In the genomic region with DNA sequence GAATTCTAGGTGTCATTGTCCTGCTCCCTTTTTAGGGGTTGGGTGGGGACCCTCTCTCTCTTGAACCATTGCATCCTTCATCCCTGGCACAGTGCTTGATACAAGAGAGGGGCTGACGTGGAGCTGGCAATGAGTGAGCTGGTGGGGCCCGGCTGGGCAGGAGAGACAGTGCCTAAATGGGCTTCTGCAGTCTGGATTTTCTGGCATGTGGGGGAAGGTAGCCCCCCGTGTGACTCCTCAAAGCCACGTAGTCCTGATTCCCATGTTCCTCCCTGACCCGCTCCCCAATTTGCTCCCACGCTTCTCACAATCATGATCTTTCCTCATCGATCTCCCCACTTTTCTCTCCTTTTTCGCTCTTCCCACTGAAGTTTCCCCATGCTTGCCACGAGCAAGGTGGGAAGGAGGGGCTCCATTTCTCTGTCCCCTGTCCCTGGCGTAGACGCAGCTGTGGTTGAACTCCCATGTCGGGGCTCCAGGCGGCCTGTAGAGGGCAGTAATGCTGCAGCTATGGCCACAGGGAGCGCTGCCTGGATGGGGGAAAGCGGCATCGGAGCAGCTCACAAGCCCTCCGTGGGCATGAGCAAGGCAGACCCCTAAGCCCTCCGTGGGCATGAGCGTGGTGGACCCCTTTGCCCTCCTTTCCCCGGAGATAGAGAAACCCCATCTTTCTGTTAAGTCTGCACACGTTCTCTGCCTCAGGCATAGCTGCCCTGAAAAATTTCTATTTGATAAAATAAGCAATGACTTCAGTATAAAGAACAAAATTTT, we compare ENCODE assay signal across 8 cellular contexts. TPM values are rescaled to one million over a fixed set of nuclear protein-coding genes. Genes with fewer than 3 reads are reported as not detected.
A peak's percentile ranks its signal among the peaks of the same experiment; 100 is the strongest.
DNase-seq lines count a peak whose midpoint lies in the region; ATAC-seq and TF ChIP-seq lines count a peak whose summit lies in the region.

No MANE protein-coding gene starts in this region.

- H3K36me3 Mint-ChIP-seq in central memory CD8-positive, alpha-beta T cell (ENCODE audit: insufficient read depth), result no peaks in the 10 kb centered on the region

- H3K4me3 Mint-ChIP-seq in central memory CD8-positive, alpha-beta T cell, result peak overlapping the region; percentile 36

- no peaks in the 10 kb centered on the region for H3K36me3 ChIP-seq in BLaER1 treated with 17β-estradiol and CSF1 and Interleukin-3, amounts not matched to agents 10 nM and 100 nM
- H3K36me3 ChIP-seq in H7 (replicated peaks; ENCODE audit: control insufficient read depth, insufficient read depth, low read length) (no peaks in the 10 kb centered on the region), left lung (no peaks in the 10 kb centered on the region)

- peaks cover 31% of the 10 kb centered on the region for H3K4me1 Mint-ChIP-seq in central memory CD8-positive, alpha-beta T cell

- peak; percentile 65 for ATAC-seq in central memory CD8-positive, alpha-beta T cell (replicated peaks; ENCODE audit: extremely low read depth, poor library complexity, severe bottlenecking)
- peak; percentile 95 for ATAC-seq in left lung
- ATAC-seq in GM18502 (IDR thresholded peaks at IDR 0.05; ENCODE audit: poor library complexity, unreplicated experiment), result no peak

- no peak overlapping the region; a peak in 1 of 20 replicates for H3K4me3 ChIP-seq in BLaER1 treated with 17β-estradiol and CSF1 and Interleukin-3, amounts not matched to agents 10 nM and 100 nM
- no peak overlapping the region for H3K4me3 ChIP-seq in H7 (ENCODE audit: insufficient read depth, low read depth, low read length)
- no peak overlapping the region for H3K4me3 ChIP-seq in left lung

- H3K27ac ChIP-seq in BLaER1 treated with 17β-estradiol and CSF1 and Interleukin-3, amounts not matched to agents 10 nM and 100 nM, result no peak overlapping the region
- H3K27ac ChIP-seq in left lung, result no peak overlapping the region

- peaks cover 0 to 33% (median 8%) of the 10 kb centered on the region in 11 experiments; a peak in 11 of 22 replicates for H4K20me1 ChIP-seq in BLaER1 treated with 17β-estradiol and CSF1 and Interleukin-3, amounts not matched to agents 10 nM and 100 nM

- intact Hi-C loops in left lung (cut with DNase I), result no loop called here

- peak; percentile 82 to 87 for TF ChIP-seq CTCF in left lung (IDR thresholded peaks at IDR 0.05)

- no peaks in the 10 kb centered on the region for H3K27me3 Mint-ChIP-seq in central memory CD8-positive, alpha-beta T cell

- peaks cover 9 to 63% (median 50%) of the 10 kb centered on the region in 10 experiments; a peak in 19 of 20 replicates for H3K4me1 ChIP-seq in BLaER1 treated with 17β-estradiol and CSF1 and Interleukin-3, amounts not matched to agents 10 nM and 100 nM
- peaks cover 2 to 14% of the 10 kb centered on the region in 2 donors for H3K4me1 ChIP-seq in left lung

- H3K9me3 ChIP-seq in BLaER1 treated with 17β-estradiol and CSF1 and Interleukin-3, amounts not matched to agents 10 nM and 100 nM (replicated peaks in 1 of 11), result no peaks in the 10 kb centered on the region
- no peaks in the 10 kb centered on the region for H3K9me3 ChIP-seq in left lung

- no peaks in the 10 kb centered on the region for H3K9me3 Mint-ChIP-seq in central memory CD8-positive, alpha-beta T cell

- H3K27ac Mint-ChIP-seq in central memory CD8-positive, alpha-beta T cell (ENCODE audit: low read depth), result peak overlapping the region; percentile 79

- peak; percentile 83 for DNase-seq in H7
- DNase-seq in NCI-H2196 treated with DMSO at 0.1 percent for 48 hours (lab: John Stamatoyannopoulos, UW; ENCODE audit: unreplicated experiment), result peak; percentile 14
- peak; percentile 52 to 58 for DNase-seq in activated CD4-positive, alpha-beta T cell treated with anti-CD3 and anti-CD28 coated beads for 24 hours (ENCODE audit: low read depth in 2 of 2)
- peak; percentile 36 to 46 for DNase-seq in central memory CD8-positive, alpha-beta T cell (ENCODE audit: low spot score in 2 of 2)
- peak; percentile 66 to 91 for DNase-seq in left lung
- DNase-seq in stimulated activated CD4-positive, alpha-beta T cell treated with anti-CD3 and anti-CD28 coated beads, Interleukin-4, amount 100 ng/mL, for 48 hours (ENCODE audit: low read depth in 2 of 2), result peak; percentile 59 to 66

- no peaks in the 10 kb centered on the region for H3K27me3 ChIP-seq in BLaER1 treated with 17β-estradiol and CSF1 and Interleukin-3, amounts not matched to agents 10 nM and 100 nM
- no peaks in the 10 kb centered on the region for H3K27me3 ChIP-seq in H7 (ENCODE audit: control insufficient read depth, insufficient read depth, low read length)
- peaks cover 0 to 7% of the 10 kb centered on the region in 2 donors for H3K27me3 ChIP-seq in left lung

- peak overlapping the region; percentile 7 to 64 (median 33); a peak in 18 of 22 replicates for H3K4me2 ChIP-seq in BLaER1 treated with 17β-estradiol and CSF1 and Interleukin-3, amounts not matched to agents 10 nM and 100 nM

- H3K9ac ChIP-seq in BLaER1 treated with 17β-estradiol and CSF1 and Interleukin-3, amounts not matched to agents 10 nM and 100 nM, result peak overlapping the region in 1 of 11 experiments; percentile 6; a peak in 1 of 22 replicates

RNA-seq across cellular contexts. Expression of a gene that starts 47.5 kb away (rescaled TPM):
- total RNA-seq in H7 (2014; rRNA removed; shearing (Covaris generic)), result 40.3 and 44.0 TPM in 2 replicates
- total RNA-seq in left lung, result 10 to 100 TPM; 53.5 to 62.8 TPM

Comparison
In these comparisons a context has a peak if more than half of its experiments do, and no peak if none do; other contexts are left out.
1. DNase-seq: peak in every context shown above with its lines; median percentile 83 in H7; 78 in left lung; 62 in stimulated activated CD4-positive, alpha-beta T cell treated with anti-CD3 and anti-CD28 coated beads, Interleukin-4, amount 100 ng/mL, for 48 hours; 55 in activated CD4-positive, alpha-beta T cell treated with anti-CD3 and anti-CD28 coated beads for 24 hours; 41 in central memory CD8-positive, alpha-beta T cell; 14 in NCI-H2196 treated with DMSO at 0.1 percent for 48 hours.